9 cellular contexts compared by ENCODE assay signal in the genomic region with DNA sequence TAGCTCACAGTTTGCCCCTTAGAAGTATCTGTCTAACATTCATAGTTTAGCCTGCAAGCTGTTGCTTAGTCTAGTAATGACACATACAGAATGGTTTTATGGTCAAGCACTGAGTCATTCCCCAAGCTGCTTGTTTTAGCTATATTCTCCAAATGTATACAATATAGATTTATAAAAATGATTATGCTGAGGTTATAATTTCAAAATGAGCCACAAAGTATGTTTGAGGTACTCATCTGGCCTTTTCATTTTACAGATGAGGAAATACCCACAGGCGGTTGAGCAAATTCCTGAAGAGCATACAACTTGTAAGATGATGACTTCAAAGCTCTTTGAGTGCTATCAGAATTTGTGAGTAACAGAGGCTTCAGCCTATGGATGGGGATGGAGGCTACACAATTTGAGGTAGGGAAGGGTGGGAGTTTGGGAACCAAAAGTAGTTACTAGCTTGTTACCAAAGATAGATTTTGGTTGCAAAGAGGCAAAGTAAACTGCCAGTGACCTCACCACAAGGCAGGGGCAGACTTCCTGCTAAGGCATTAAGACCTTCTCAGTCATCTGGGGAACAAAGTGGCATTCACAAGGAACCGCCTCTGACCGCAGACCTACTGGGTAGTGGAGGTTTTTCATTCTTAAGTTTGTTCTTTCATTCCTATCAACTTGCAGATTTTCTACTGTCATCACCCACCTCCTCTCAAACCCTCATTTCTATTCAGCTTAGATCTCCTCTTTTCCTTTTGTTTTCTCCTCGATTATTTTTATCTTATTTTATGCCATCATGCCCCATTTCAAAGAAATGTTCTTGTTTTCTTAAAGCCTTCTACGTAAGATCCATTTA.
A peak's percentile ranks its signal among the peaks of the same experiment; 100 is the strongest.
DNase-seq lines count a peak whose midpoint lies in the region; ATAC-seq, FAIRE-seq and TF ChIP-seq lines count a peak whose summit lies in the region.
"Had no signal": no experiment of that assay in that cellular context is flagged by ENCODE, and none has a peak within 500 bp of the region (broad histone marks: within the 10 kb centered on the region; RNA-seq: fewer than 3 reads in every experiment).

No MANE protein-coding gene starts in this region.

- peak overlapping the region; percentile 98 for H2BK5ac ChIP-seq in IMR-90 (ENCODE audit: low read depth, low read length, poor library complexity, severe bottlenecking)

- peak overlapping the region; percentile 89 for H4K5ac ChIP-seq in IMR-90 (ENCODE audit: low read depth, low read length)

- intact Hi-C loops in IMR-90 (cut with micrococcal nuclease) (loop anchor here (1.0 to 10.0 kb wide), 5 partner anchors 41 to 1280 kb away; partner anchors contain the start of gene NECTIN3), sigmoid colon (cut with DNase I) (no loop called here), Right ventricle myocardium superior (cut with DNase I) (no loop called here)

- peak overlapping the region; percentile 95 for H3K4me2 ChIP-seq in IMR-90 (ENCODE audit: low read depth, low read length)

- H2AK5ac ChIP-seq in IMR-90 (ENCODE audit: low read depth, low read length), result peak overlapping the region; percentile 63

- TF ChIP-seq RAD21 in IMR-90 (IDR thresholded peaks at IDR 0.05; ENCODE audit: low read length), result peak; percentile 17; the same call in 1 of the 2 replicates

- H2BK20ac ChIP-seq in IMR-90 (ENCODE audit: low read depth, low read length), result peak overlapping the region; percentile 94

- no peak for TF ChIP-seq EP300 in sigmoid colon (IDR thresholded peaks at IDR 0.05)

- H2BK15ac ChIP-seq in IMR-90 (ENCODE audit: low read depth, low read length), result peak overlapping the region; percentile 78

- peak overlapping the region; percentile 74 for H3K18ac ChIP-seq in IMR-90 (ENCODE audit: low read depth, low read length)

- POLR2A ChIA-PET in IMR-90 (lab: Charles Lee; ENCODE audit: unreplicated experiment), result interaction anchor here (0.7 kb wide), 1 partner anchor 255 kb away, joined by 4 read pairs; no protein-coding TSS in a partner anchor

- no peak for TF ChIP-seq CTCF in IMR-90 (conservative IDR thresholded peaks at IDR 0.05; ENCODE audit: low read depth, low read length)
- no peak for TF ChIP-seq CTCF in sigmoid colon (IDR thresholded peaks at IDR 0.05)

- H3K4me3 ChIP-seq in IMR-90 (ENCODE audit: insufficient read depth, low read depth, low read length) (peak overlapping the region; percentile 32; the same call in 1 of the 2 replicates), small intestine (ENCODE audit: low read depth in 1 of 2, low read length in 2 of 2) (no peak overlapping the region), sigmoid colon (no peak overlapping the region)

- H3K56ac ChIP-seq in IMR-90 (ENCODE audit: extremely low read depth, insufficient read depth, low read length), result peak overlapping the region; percentile 92

- peak overlapping the region; percentile 18 for H2AK9ac ChIP-seq in IMR-90 (replicated peaks; ENCODE audit: low read depth, low read length, poor library complexity)

- peak overlapping the region; percentile 73 to 77 for H4K8ac ChIP-seq in IMR-90 (ENCODE audit: low read depth in 2 of 2, low read length in 2 of 2)

- H2AFZ ChIP-seq in IMR-90 (replicated peaks; ENCODE audit: low read length, poor library complexity), result peak overlapping the region; percentile 9

- H3K9me3 ChIP-seq in IMR-90 (ENCODE audit: control insufficient read depth, insufficient read depth, low read length) (no peaks in the 10 kb centered on the region), small intestine (ENCODE audit: control insufficient read depth, low read depth) (no peaks in the 10 kb centered on the region), sigmoid colon (no peaks in the 10 kb centered on the region)

- in situ Hi-C loops in IMR-90 (cut with MboI; ENCODE audit: low sequenced_read_pairs), result no loop called here

- no peaks in the 10 kb centered on the region for H4K20me1 ChIP-seq in IMR-90 (ENCODE audit: insufficient read depth, low read length)

- dilution Hi-C loops in IMR-90 (cut with HindIII; ENCODE audit: low sequenced_read_pairs, unreplicated experiment), result no loop called here

- H3K23ac ChIP-seq in IMR-90 (ENCODE audit: low read depth, low read length), result peak overlapping the region; percentile 95

- H3K27me3 ChIP-seq in IMR-90 (ENCODE audit: control insufficient read depth, insufficient read depth, low read length), result no peaks in the 10 kb centered on the region
- no peaks in the 10 kb centered on the region for H3K27me3 ChIP-seq in small intestine (ENCODE audit: control insufficient read depth in 2 of 2, insufficient read depth in 2 of 2, low read length in 2 of 2)
- no peaks in the 10 kb centered on the region for H3K27me3 ChIP-seq in sigmoid colon

- no peaks in the 10 kb centered on the region for H3K36me3 ChIP-seq in IMR-90 (ENCODE audit: control insufficient read depth, insufficient read depth, low read length)
- no peaks in the 10 kb centered on the region for H3K36me3 ChIP-seq in small intestine (ENCODE audit: control insufficient read depth in 2 of 2, insufficient read depth in 2 of 2, low read length in 2 of 2)
- H3K36me3 ChIP-seq in sigmoid colon, result no peaks in the 10 kb centered on the region

- 20% methylated on average over 2 of the region's 5 CpGs; no CpG with 5 or more reads in 1 of the 2 experiments for WGBS in IMR-90 (ENCODE audit: extremely low coverage in 2 of 2, insufficient read length in 1 of 2), 2 experiments
- 78 to 88% (median 81%) methylated on average over 5 of the region's 5 CpGs for WGBS in small intestine, 3 donors
- 73 to 79% methylated on average over 5 of the region's 5 CpGs for WGBS in sigmoid colon, 2 donors

- ATAC-seq in GM21723 (IDR thresholded peaks at IDR 0.05; ENCODE audit: unreplicated experiment), result peak; percentile 72
- ATAC-seq in IMR-90 (ENCODE audit: low read depth), result peak; percentile 90
- no peak for ATAC-seq in Right ventricle myocardium superior (ENCODE audit: poor library complexity)

- CTCF ChIA-PET in IMR-90 (lab: Yijun Ruan, JAX), result no interaction called here

- H3K9me1 ChIP-seq in IMR-90 (ENCODE audit: insufficient read depth, low read length), result no peaks in the 10 kb centered on the region

- DNase-seq in GM04504 (ENCODE audit: low read depth) (peak; percentile 60), IMR-90 (peak; percentile 98), amniotic stem cell (lab: John Stamatoyannopoulos, UW) (peak; percentile 73), small intestine (peak; percentile 24), NCI-H69 (lab: John Stamatoyannopoulos, UW) (no peak), sigmoid colon (no peak), Right ventricle myocardium superior (no peak)
- DNase-seq: natural killer cell had no signal

- H4K91ac ChIP-seq in IMR-90 (ENCODE audit: insufficient read depth, low read depth, low read length), result peak overlapping the region; percentile 91

- H3K9ac ChIP-seq in IMR-90 (ENCODE audit: low read depth, low read length), result peak overlapping the region; percentile 7; the same call in 1 of the 2 replicates

- H3K4me1 ChIP-seq in IMR-90 (ENCODE audit: control insufficient read depth, insufficient read depth, low read length) (peaks cover 8% of the 10 kb centered on the region), small intestine (ENCODE audit: control insufficient read depth in 2 of 2, insufficient read depth in 1 of 2, low read depth in 1 of 2, low read length in 1 of 2) (no peaks in the 10 kb centered on the region), sigmoid colon (no peaks in the 10 kb centered on the region)

- FAIRE-seq in small intestine (lab: Jason Lieb, UNC), result no peak

- TF ChIP-seq POLR2A in IMR-90 (IDR thresholded peaks at IDR 0.05; ENCODE audit: low read depth, low read length) (no peak), sigmoid colon (IDR thresholded peaks at IDR 0.05) (no peak)

- H3K4ac ChIP-seq in IMR-90 (ENCODE audit: low read depth, low read length), result peak overlapping the region; percentile 96

- H2BK120ac ChIP-seq in IMR-90 (ENCODE audit: low read depth, low read length), result peak overlapping the region; percentile 98

- peak overlapping the region; percentile 90 for H3K14ac ChIP-seq in IMR-90 (replicated peaks; ENCODE audit: low read depth, low read length)

- BruUV-seq in IMR-90 (replicated peaks; lab: Mats Ljungman, UMichigan), result TSS peak; percentile 97

- no peaks in the 10 kb centered on the region for H3K79me1 ChIP-seq in IMR-90 (ENCODE audit: low read depth in 1 of 2, low read length in 2 of 2)

- peak overlapping the region; percentile 96 for H3K27ac ChIP-seq in IMR-90 (ENCODE audit: insufficient read depth, low read length)
- H3K27ac ChIP-seq in small intestine (ENCODE audit: low read depth in 1 of 2, low read length in 1 of 2), result no peak overlapping the region
- no peak overlapping the region for H3K27ac ChIP-seq in sigmoid colon

TF ChIP-seq in IMR-90, 13 proteins besides CTCF, POLR2A, EP300 and RAD21 (continues in another document):
- no peak for TF ChIP-seq ELK1 (IDR thresholded peaks at IDR 0.05; ENCODE audit: borderline replicate concordance, low read depth, low read length)
- TF ChIP-seq SMC3 (IDR thresholded peaks at IDR 0.05; ENCODE audit: low read depth, low read length), result no peak
- peak; percentile 94 for TF ChIP-seq FOS (IDR thresholded peaks at IDR 0.05; ENCODE audit: low read depth, low read length)
- TF ChIP-seq MAFK (IDR thresholded peaks at IDR 0.05; ENCODE audit: low read depth, low read length), result peak; percentile 61
- peak; percentile 88 for TF ChIP-seq CEBPB (IDR thresholded peaks at IDR 0.05; ENCODE audit: low read depth, low read length)
- peak; percentile 58 for TF ChIP-seq RCOR1 (IDR thresholded peaks at IDR 0.05; ENCODE audit: insufficient replicate concordance, low read length)
- no peak for TF ChIP-seq MXI1 (IDR thresholded peaks at IDR 0.05; ENCODE audit: borderline replicate concordance, low read depth, low read length)
- no peak for TF ChIP-seq CHD1 (IDR thresholded peaks at IDR 0.05; ENCODE audit: low read depth, low read length)
- peak; percentile 12; the same call in 1 of the 2 replicates for TF ChIP-seq BHLHE40 (IDR thresholded peaks at IDR 0.05; ENCODE audit: low read depth, low read length)
- TF ChIP-seq, protein P1, sequence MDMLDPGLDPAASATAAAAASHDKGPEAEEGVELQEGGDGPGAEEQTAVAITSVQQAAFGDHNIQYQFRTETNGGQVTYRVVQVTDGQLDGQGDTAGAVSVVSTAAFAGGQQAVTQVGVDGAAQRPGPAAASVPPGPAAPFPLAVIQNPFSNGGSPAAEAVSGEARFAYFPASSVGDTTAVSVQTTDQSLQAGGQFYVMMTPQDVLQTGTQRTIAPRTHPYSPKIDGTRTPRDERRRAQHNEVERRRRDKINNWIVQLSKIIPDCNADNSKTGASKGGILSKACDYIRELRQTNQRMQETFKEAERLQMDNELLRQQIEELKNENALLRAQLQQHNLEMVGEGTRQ (IDR thresholded peaks at IDR 0.05; ENCODE audit: low read depth, low read length), result no peak

Comparison
In these comparisons a context has a peak if more than half of its experiments do, and no peak if none do; other contexts are left out.
1. DNase-seq: peak in GM04504 (single experiment), IMR-90 (single experiment), amniotic stem cell (single experiment) and small intestine (single experiment); none in NCI-H69 (single experiment), sigmoid colon (single experiment) and Right ventricle myocardium superior (single experiment).